Comparison of ENCODE assay signal across 21 cellular contexts in the genomic region with DNA sequence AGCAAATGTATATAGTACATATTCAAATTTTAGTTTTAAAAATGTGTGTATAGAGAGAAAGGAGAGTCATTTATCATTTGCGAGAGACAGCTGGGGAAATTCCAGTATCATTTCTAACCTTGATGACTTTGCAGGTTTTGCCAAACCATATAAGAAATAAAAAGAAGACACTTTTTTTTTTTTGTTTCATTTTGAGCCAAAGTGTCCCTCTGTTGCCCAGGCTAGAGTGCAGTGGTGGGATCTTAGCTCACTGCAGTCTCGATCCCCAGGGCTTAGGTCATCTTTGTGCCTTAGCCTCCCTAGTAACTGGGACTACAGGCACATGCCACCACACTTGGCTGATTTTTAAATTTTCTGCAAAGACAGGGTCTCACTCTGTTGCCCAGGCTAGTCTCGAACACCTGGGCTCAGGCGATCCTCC. TPM values are rescaled to one million over a fixed set of nuclear protein-coding genes. Genes with fewer than 3 reads are reported as not detected.
DNase-seq lines count a peak whose midpoint lies in the region; ATAC-seq and TF ChIP-seq lines count a peak whose summit lies in the region.
"Had no signal": no experiment of that assay in that cellular context is flagged by ENCODE, and none has a peak within 500 bp of the region (broad histone marks: within the 10 kb centered on the region; RNA-seq: fewer than 3 reads in every experiment).

No MANE protein-coding gene starts in this region.

- CTCF ChIA-PET in activated CD8-positive, alpha-beta memory T cell treated with anti-CD3 and anti-CD28 coated beads, Interleukin-2, amount 10 ng/mL, durations not matched to agents 7 days and 5 days (lab: Charles Lee): interaction anchor here (1.2 kb wide), 1 partner anchor 24 kb away, joined by 3 read pairs; no protein-coding TSS in a partner anchor
- CTCF ChIA-PET in WTC11 (lab: Charles Lee): interaction anchor here (1.1 kb wide), 1 partner anchor 45 kb away, joined by 3 read pairs; no protein-coding TSS in a partner anchor

- no peak overlapping the region for H3K4me3 Mint-ChIP-seq in activated CD8-positive, alpha-beta memory T cell treated with anti-CD3 and anti-CD28 coated beads, Interleukin-2, amount 10 ng/mL, durations not matched to agents 7 days and 5 days
- H3K4me3 Mint-ChIP-seq in WTC11: no peak overlapping the region
- no peak overlapping the region for H3K4me3 Mint-ChIP-seq in central memory CD8-positive, alpha-beta T cell
- H3K4me3 Mint-ChIP-seq: CD4-positive, alpha-beta memory T cell had no signal

- H3K9me3 Mint-ChIP-seq in activated CD8-positive, alpha-beta memory T cell treated with anti-CD3 and anti-CD28 coated beads, Interleukin-2, amount 10 ng/mL, durations not matched to agents 7 days and 5 days (ENCODE audit: low read depth): no peaks in the 10 kb centered on the region
- H3K9me3 Mint-ChIP-seq in WTC11: no peaks in the 10 kb centered on the region
- H3K9me3 Mint-ChIP-seq in central memory CD8-positive, alpha-beta T cell: no peaks in the 10 kb centered on the region
- H3K9me3 Mint-ChIP-seq: CD4-positive, alpha-beta memory T cell had no signal

- H3K27ac Mint-ChIP-seq in activated CD8-positive, alpha-beta memory T cell treated with anti-CD3 and anti-CD28 coated beads, Interleukin-2, amount 10 ng/mL, durations not matched to agents 7 days and 5 days: peak overlapping the region; percentile 15
- H3K27ac Mint-ChIP-seq in WTC11: no peak overlapping the region
- H3K27ac Mint-ChIP-seq in central memory CD8-positive, alpha-beta T cell (ENCODE audit: low read depth): peak overlapping the region; percentile 61

- H3K36me3 Mint-ChIP-seq in activated CD8-positive, alpha-beta memory T cell treated with anti-CD3 and anti-CD28 coated beads, Interleukin-2, amount 10 ng/mL, durations not matched to agents 7 days and 5 days: peaks cover 22% of the 10 kb centered on the region
- no peaks in the 10 kb centered on the region for H3K36me3 Mint-ChIP-seq in WTC11
- H3K36me3 Mint-ChIP-seq in central memory CD8-positive, alpha-beta T cell (ENCODE audit: insufficient read depth): peaks cover 1% of the 10 kb centered on the region

- H3K4me3 ChIP-seq in GM12865 (ENCODE audit: low read depth, low read length): no peak overlapping the region
- H3K4me3 ChIP-seq: A549 had no signal

- H3K4me1 Mint-ChIP-seq in activated CD8-positive, alpha-beta memory T cell treated with anti-CD3 and anti-CD28 coated beads, Interleukin-2, amount 10 ng/mL, durations not matched to agents 7 days and 5 days: peaks cover 27% of the 10 kb centered on the region
- peaks cover 5% of the 10 kb centered on the region; the same call in 1 of the 2 replicates for H3K4me1 Mint-ChIP-seq in WTC11
- H3K4me1 Mint-ChIP-seq in central memory CD8-positive, alpha-beta T cell: peaks cover 25% of the 10 kb centered on the region

- POLR2A ChIA-PET in WTC11 (lab: Charles Lee): no interaction called here

- no peaks in the 10 kb centered on the region for H3K27me3 Mint-ChIP-seq in activated CD8-positive, alpha-beta memory T cell treated with anti-CD3 and anti-CD28 coated beads, Interleukin-2, amount 10 ng/mL, durations not matched to agents 7 days and 5 days
- H3K27me3 Mint-ChIP-seq in WTC11 (ENCODE audit: low read depth): no peaks in the 10 kb centered on the region
- no peaks in the 10 kb centered on the region for H3K27me3 Mint-ChIP-seq in central memory CD8-positive, alpha-beta T cell
- H3K27me3 Mint-ChIP-seq: CD4-positive, alpha-beta memory T cell had no signal

- no peak for DNase-seq in activated CD8-positive, alpha-beta memory T cell treated with anti-CD3 and anti-CD28 coated beads, Interleukin-2, amount 10 ng/mL, durations not matched to agents 7 days and 5 days
- DNase-seq in activated CD8-positive, alpha-beta memory T cell treated with anti-CD3 and anti-CD28 coated beads, Interleukin-2, amount 50 U/mL, for 4 hours: no peak
- DNase-seq in GM12865 (ENCODE audit: low read depth) (peak; percentile 37), WTC11 (ENCODE audit: low spot score) (no peak), GM20000 (ENCODE audit: low spot score) (no peak), NCI-H2171 treated with DMSO at 0.1 percent for 48 hours (lab: John Stamatoyannopoulos, UW) (no peak)
- no peak for DNase-seq in central memory CD8-positive, alpha-beta T cell (ENCODE audit: low spot score in 2 of 2)
- DNase-seq: CD4-positive, alpha-beta memory T cell; DMS153; GDM1; IMR-90; Karpas-422; NCI-H1048; NCI-H1436; NCI-H1930; NCI-H526 had no signal

- TF ChIP-seq CTCF in GM12865 (IDR thresholded peaks at IDR 0.05; ENCODE audit: insufficient read depth, low read depth, low read length, missing control alignments) (no peak), WTC11 (IDR thresholded peaks at IDR 0.05) (no peak), GM20000 (IDR thresholded peaks at IDR 0.05; ENCODE audit: extremely low read depth, missing control alignments) (no peak)

- no peak for ATAC-seq in activated CD8-positive, alpha-beta memory T cell treated with anti-CD3 and anti-CD28 coated beads, Interleukin-2, amount 10 ng/mL, durations not matched to agents 7 days and 5 days
- ATAC-seq in WTC11 (no peak), HG02852 (IDR thresholded peaks at IDR 0.05; ENCODE audit: unreplicated experiment) (no peak)
- no peak for ATAC-seq in central memory CD8-positive, alpha-beta T cell (replicated peaks; ENCODE audit: extremely low read depth, poor library complexity, severe bottlenecking)
- ATAC-seq: A549 had no signal

TF ChIP-seq in WTC11, 78 proteins besides CTCF, POLR2A, EP300 and RAD21:
- TF ChIP-seq ZBTB21 (CRISPR knock-in tag; IDR thresholded peaks at IDR 0.05; ENCODE audit: borderline replicate concordance) (no peak), ZNF121 (CRISPR knock-in tag; IDR thresholded peaks at IDR 0.05) (peak; percentile 44; the same call in 1 of the 2 replicates)

RNA-seq across cellular contexts. Expression of a gene that starts 38.4 kb away (rescaled TPM):
- total RNA-seq in activated CD8-positive, alpha-beta memory T cell treated with anti-CD3 and anti-CD28 coated beads, Interleukin-2, amount 10 ng/mL, durations not matched to agents 7 days and 5 days: under 1 TPM; 0.28 to 0.29 TPM
- 0.11 TPM in 1 of 3 replicates, not detected in the others for total RNA-seq in WTC11 (2021)
- total RNA-seq: Daoy, HT1080, IMR-90, MCF 10A had no signal

RNA-seq across cellular contexts. Expression of a gene that starts 46.0 kb away (rescaled TPM):
- 10 to 100 TPM; 10.2 to 12.6 TPM for total RNA-seq in activated CD8-positive, alpha-beta memory T cell treated with anti-CD3 and anti-CD28 coated beads, Interleukin-2, amount 10 ng/mL, durations not matched to agents 7 days and 5 days
- total RNA-seq in WTC11 (2021): 10.7 to 11.6 TPM (median 10.7 TPM) in 3 replicates

RNA-seq across cellular contexts. Expression of a gene that starts 53.0 kb away (rescaled TPM):
- total RNA-seq in activated CD8-positive, alpha-beta memory T cell treated with anti-CD3 and anti-CD28 coated beads, Interleukin-2, amount 10 ng/mL, durations not matched to agents 7 days and 5 days: not detected
- not detected in 3 replicates for total RNA-seq in WTC11 (2021)
- total RNA-seq: CD4-positive, alpha-beta memory T cell; Daoy; HT1080; IMR-90; MCF 10A had no signal
